Comparison of ENCODE assay signal across 18 cellular contexts in the genomic region with DNA sequence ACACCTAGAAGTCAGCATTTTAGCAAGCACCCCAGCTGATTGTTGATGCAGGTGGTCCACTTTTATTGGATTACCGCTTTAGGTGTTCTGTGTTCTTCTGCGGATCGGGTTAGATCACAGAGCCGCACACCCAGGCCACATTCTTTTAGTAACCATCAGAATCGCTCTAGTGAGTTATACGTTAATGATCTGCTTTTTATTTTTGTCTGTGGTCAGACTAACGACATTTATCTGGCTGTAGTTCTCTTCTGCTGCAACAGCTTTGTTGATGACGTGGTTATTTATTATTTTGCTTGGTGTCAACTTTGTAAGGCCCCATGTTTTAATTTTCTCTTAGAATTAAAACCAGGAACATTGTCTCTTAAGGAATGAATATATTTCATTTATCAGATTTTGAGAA. TPM values are rescaled to one million over a fixed set of nuclear protein-coding genes. Genes with fewer than 3 reads are reported as not detected.
DNase-seq lines count a peak whose midpoint lies in the region; TF ChIP-seq lines count a peak whose summit lies in the region.
"Had no signal": no experiment of that assay in that cellular context is flagged by ENCODE, and none has a peak within 500 bp of the region (broad histone marks: within the 10 kb centered on the region; RNA-seq: fewer than 3 reads in every experiment).

No MANE protein-coding gene starts in this region.

- H3K9me3 Mint-ChIP-seq in endothelial cell (ENCODE audit: unreplicated experiment) = no peaks in the 10 kb centered on the region
- H3K9me3 Mint-ChIP-seq: GM23338 had no signal

- no peak overlapping the region for H3K27ac Mint-ChIP-seq in endothelial cell (ENCODE audit: unreplicated experiment)
- H3K27ac Mint-ChIP-seq: B cell; CD4-positive, alpha-beta T cell; GM23338; HFFc6 had no signal

- no peak overlapping the region for H4K91ac ChIP-seq in mesenchymal stem cell (ENCODE audit: low read length)

- no peak overlapping the region for H2BK12ac ChIP-seq in mesenchymal stem cell (ENCODE audit: low read length in 2 of 2)

- in situ Hi-C loops in KBM-7 (cut with MboI; ENCODE audit: low pct_unique_long_range_greater_than_20kb, low sequenced_read_pairs) = no loop called here
- in situ Hi-C loops in transverse colon (cut with MboI; ENCODE audit: low pct_ligation_motif_present in 1 of 4, low pct_unique_long_range_greater_than_20kb in 1 of 4, low sequenced_read_pairs in 3 of 4) = no loop called here

- no peak overlapping the region for H3K18ac ChIP-seq in mesenchymal stem cell (ENCODE audit: low read depth in 1 of 2, low read length in 2 of 2)

- intact Hi-C loops in transverse colon (cut with DNase I; ENCODE audit: low total_unique reads) = no loop called here

- H3K79me1 ChIP-seq in mesenchymal stem cell (replicated peaks; ENCODE audit: low read length, poor library complexity, severe bottlenecking) = peaks cover 7% of the 10 kb centered on the region

- peaks cover 54% of the 10 kb centered on the region for H3K9me3 ChIP-seq in BLaER1
- H3K9me3 ChIP-seq in mesenchymal stem cell (ENCODE audit: control insufficient read depth, low read length) = no peaks in the 10 kb centered on the region
- no peaks in the 10 kb centered on the region for H3K9me3 ChIP-seq in transverse colon
- H3K9me3 ChIP-seq: Caco-2 had no signal

- H3K27me3 ChIP-seq in BLaER1 (no peaks in the 10 kb centered on the region), mesenchymal stem cell (ENCODE audit: control insufficient read depth in 1 of 2, insufficient read depth in 1 of 2, low read length in 2 of 2) (no peaks in the 10 kb centered on the region), transverse colon (no peaks in the 10 kb centered on the region)

- no peak overlapping the region for H2BK120ac ChIP-seq in mesenchymal stem cell (ENCODE audit: low read depth, low read length)

- no peak overlapping the region for H2BK15ac ChIP-seq in mesenchymal stem cell (ENCODE audit: low read depth, poor library complexity, severe bottlenecking)

- no peak overlapping the region for H3K4me3 ChIP-seq in BLaER1
- H3K4me3 ChIP-seq in mesenchymal stem cell (ENCODE audit: insufficient read depth in 1 of 2, low read depth in 1 of 2, low read length in 2 of 2) = no peak overlapping the region
- H3K4me3 ChIP-seq in transverse colon = no peak overlapping the region
- H3K4me3 ChIP-seq: GM23338 had no signal

- H3K4me3 Mint-ChIP-seq in endothelial cell (ENCODE audit: unreplicated experiment) = no peak overlapping the region
- H3K4me3 Mint-ChIP-seq: B cell; CD4-positive, alpha-beta T cell; GM23338; HFFc6 had no signal

- TF ChIP-seq EP300 in transverse colon (IDR thresholded peaks at IDR 0.05; ENCODE audit: low read depth) = no peak

- TF ChIP-seq POLR2A in transverse colon (IDR thresholded peaks at IDR 0.05) = no peak

- H3K4me1 ChIP-seq in BLaER1 = peaks cover 82% of the 10 kb centered on the region
- H3K4me1 ChIP-seq in mesenchymal stem cell (ENCODE audit: control insufficient read depth, insufficient read depth, low read depth, low read length) = peaks cover 7% of the 10 kb centered on the region
- no peaks in the 10 kb centered on the region for H3K4me1 ChIP-seq in transverse colon
- H3K4me1 ChIP-seq: Caco-2 had no signal

- no peak overlapping the region for H3K23ac ChIP-seq in mesenchymal stem cell (ENCODE audit: low read length in 2 of 2)

- H3K36me3 ChIP-seq in BLaER1 (peaks cover 81% of the 10 kb centered on the region), mesenchymal stem cell (ENCODE audit: control insufficient read depth in 1 of 2, insufficient read depth in 2 of 2, low read depth in 1 of 2, low read length in 2 of 2) (peaks cover 25 to 66% of the 10 kb centered on the region in 2 experiments), transverse colon (peaks cover 0 to 19% (median 7%) of the 10 kb centered on the region in 4 donors)

- peaks cover 4% of the 10 kb centered on the region for H3K4me1 Mint-ChIP-seq in endothelial cell (ENCODE audit: unreplicated experiment)
- H3K4me1 Mint-ChIP-seq: B cell, GM23338 had no signal

- H2AK5ac ChIP-seq in mesenchymal stem cell (ENCODE audit: low read length, severe bottlenecking) = no peak overlapping the region

- DNase-seq in SW480 (ENCODE audit: low spot score) = peak; percentile 16
- DNase-seq in mesenchymal stem cell = no peak
- no peak for DNase-seq in KBM-7
- DNase-seq in NCI-H2196 treated with DMSO at 0.1 percent for 48 hours (lab: John Stamatoyannopoulos, UW; ENCODE audit: unreplicated experiment) = no peak
- no peak for DNase-seq in endothelial cell (ENCODE audit: low spot score)
- no peak for DNase-seq in transverse colon
- DNase-seq: 8988T; Caco-2; CD4-positive, alpha-beta T cell; DMS153; DMS79; GDM1; HFFc6; IMR-90 had no signal

- H2AFZ ChIP-seq in mesenchymal stem cell (ENCODE audit: low read depth, low read length) = no peak overlapping the region
- H2AFZ ChIP-seq: GM23338 had no signal

- TF ChIP-seq CTCF in endothelial cell (IDR thresholded peaks at IDR 0.05; ENCODE audit: unreplicated experiment) (no peak), transverse colon (IDR thresholded peaks at IDR 0.05) (no peak)

- no peaks in the 10 kb centered on the region for H4K20me1 ChIP-seq in BLaER1

- H3K27me3 Mint-ChIP-seq in endothelial cell (ENCODE audit: unreplicated experiment) = no peaks in the 10 kb centered on the region
- H3K27me3 Mint-ChIP-seq: B cell; CD4-positive, alpha-beta T cell had no signal

- H3K36me3 Mint-ChIP-seq in endothelial cell (ENCODE audit: low read depth, unreplicated experiment) = peaks cover 15% of the 10 kb centered on the region

- peak overlapping the region; percentile 93 for H3K27ac ChIP-seq in BLaER1
- peak overlapping the region; percentile 64 for H3K27ac ChIP-seq in mesenchymal stem cell (ENCODE audit: low read length, poor library complexity, severe bottlenecking)
- no peak overlapping the region for H3K27ac ChIP-seq in transverse colon
- H3K27ac ChIP-seq: C4-2B had no signal

- H2BK5ac ChIP-seq in mesenchymal stem cell (ENCODE audit: low read depth, low read length, poor library complexity, severe bottlenecking) = no peak overlapping the region

- WGBS in mesenchymal stem cell = 97% methylated on average over 7 of the region's 8 CpGs
- 91 to 93% methylated on average over 8 of the region's 8 CpGs for WGBS in transverse colon (ENCODE audit: low coverage in 1 of 2), 2 donors

- H4K8ac ChIP-seq in mesenchymal stem cell (ENCODE audit: low read length) = no peak overlapping the region

- H3K4me2 ChIP-seq in BLaER1 (peak overlapping the region; percentile 62), mesenchymal stem cell (ENCODE audit: low read length, poor library complexity, severe bottlenecking) (no peak overlapping the region)
- H3K4me2 ChIP-seq: GM23338 had no signal

- no peak overlapping the region for H3K14ac ChIP-seq in mesenchymal stem cell (ENCODE audit: low read length in 2 of 2)

- peak overlapping the region; percentile 67 for H3K9ac ChIP-seq in BLaER1
- no peak overlapping the region for H3K9ac ChIP-seq in mesenchymal stem cell (ENCODE audit: low read length)

- no peak overlapping the region for H3K4ac ChIP-seq in mesenchymal stem cell (ENCODE audit: low read depth in 1 of 2, low read length in 2 of 2)

RNA-seq across cellular contexts. Expression of a gene that starts 18.2 kb away (rescaled TPM):
- 25.2 TPM for polyA plus RNA-seq in mesenchymal stem cell (2013, experiment 1 of 2)
- 26.5 TPM for polyA plus RNA-seq in mesenchymal stem cell (2013, experiment 2 of 2)
- total RNA-seq in endothelial cell (ENCODE audit: unreplicated experiment) = 19.5 TPM
- 10 to 100 TPM in 3 of 4 donors, 1 to 10 TPM in 1; 4.8 to 28.5 (median 17.4) TPM for total RNA-seq in transverse colon

Comparison
In these comparisons a context has a peak if more than half of its experiments do, and no peak if none do; other contexts are left out.
1. H3K27ac ChIP-seq: peak in BLaER1 (single experiment) and mesenchymal stem cell (single experiment); none in transverse colon (0 of 4).